In genomic region chr14:54803926-54804719, GRCh38 we compare ENCODE assay signal across 21 cellular contexts.
DNase-seq lines count a peak whose midpoint lies in the region; ATAC-seq lines count a peak whose summit lies in the region.
"Had no signal": no experiment of that assay in that cellular context is flagged by ENCODE, and none has a peak within 500 bp of the region (broad histone marks: within the 10 kb centered on the region; RNA-seq: fewer than 3 reads in every experiment).

No MANE protein-coding gene starts in this region.

- peak; percentile 52 for DNase-seq in activated CD8-positive, alpha-beta memory T cell treated with anti-CD3 and anti-CD28 coated beads for 24 hours
- DNase-seq in activated CD8-positive, alpha-beta memory T cell treated with anti-CD3 and anti-CD28 coated beads, Interleukin-2, amount 50 U/mL, for 4 hours, result no peak
- peak; percentile 68 for DNase-seq in RKO (ENCODE audit: low spot score)
- peak; percentile 53 for DNase-seq in islet precursor cell
- no peak for DNase-seq in activated gamma-delta T cell (lab: John Stamatoyannopoulos, UW)
- DNase-seq in AG08395 (ENCODE audit: low spot score), result no peak
- no peak for DNase-seq in occipital lobe (lab: John Stamatoyannopoulos, UW)
- DNase-seq: activated naive CD8-positive, alpha-beta T cell treated with anti-CD3 and anti-CD28 coated beads, Interleukin-2, amount 50 U/mL, for 24 hours; C1 segment of cervical spinal cord; erythroblast; gastrocnemius medialis; left colon; mucosa of descending colon; NCI-H1105; NCI-H524 treated with DMSO at 0.1 percent for 48 hours; stimulated activated CD4-positive, alpha-beta T cell treated with anti-CD3 and anti-CD28 coated beads, Interleukin-4, amount 100 ng/mL, for 24 hours; T-helper 9 cell; upper lobe of right lung had no signal

- ATAC-seq in GM19324 (IDR thresholded peaks at IDR 0.05; ENCODE audit: low FRiP score, unreplicated experiment), result no peak
- ATAC-seq: A549; activated CD4-positive, CD25-positive, alpha-beta regulatory T cell treated with anti-CD3 and anti-CD28 coated beads, Interleukin-2, amount 50 U/mL, for 24 hours; activated naive CD8-positive, alpha-beta T cell treated with anti-CD3 and anti-CD28 coated beads, Interleukin-2, amount 50 U/mL, for 24 hours; gastrocnemius medialis; left colon; upper lobe of right lung had no signal

Comparison
In these comparisons a context has a peak if more than half of its experiments do, and no peak if none do; other contexts are left out.
1. DNase-seq: peak in activated CD8-positive, alpha-beta memory T cell treated with anti-CD3 and anti-CD28 coated beads for 24 hours (single experiment), RKO (single experiment) and islet precursor cell (single experiment); none in activated CD8-positive, alpha-beta memory T cell treated with anti-CD3 and anti-CD28 coated beads, Interleukin-2, amount 50 U/mL, for 4 hours (single experiment), activated gamma-delta T cell (single experiment), AG08395 (single experiment) and occipital lobe (single experiment).